In genomic region chr10:69786791-69787190, GRCh38 we compare ENCODE assay signal across 9 cellular contexts. TPM values are rescaled to one million over a fixed set of nuclear protein-coding genes. Genes with fewer than 3 reads are reported as not detected.
DNase-seq lines count a peak whose midpoint lies in the region; ATAC-seq, FAIRE-seq and TF ChIP-seq lines count a peak whose summit lies in the region.
"Had no signal": no experiment of that assay in that cellular context is flagged by ENCODE, and none has a peak within 500 bp of the region (broad histone marks: within the 10 kb centered on the region; RNA-seq: fewer than 3 reads in every experiment).

No MANE protein-coding gene starts in this region.

- H3K4me2 ChIP-seq in IMR-90 (ENCODE audit: low read depth, low read length) (no peak overlapping the region), astrocyte (ENCODE audit: low read length) (no peak overlapping the region)

- no peak overlapping the region for H4K91ac ChIP-seq in IMR-90 (ENCODE audit: insufficient read depth, low read depth, low read length)

- H3K56ac ChIP-seq in IMR-90 (ENCODE audit: extremely low read depth, insufficient read depth, low read length) = no peak overlapping the region

- WGBS in IMR-90 (ENCODE audit: extremely low coverage in 2 of 2, insufficient read length in 1 of 2), 2 experiments = no CpG with 5 or more reads among the region's 1 CpG
- 64 to 92% (median 80%) methylated on average over 1 of the region's 1 CpG for WGBS in stomach, 5 donors

- H3K9me3 ChIP-seq in IMR-90 (ENCODE audit: control insufficient read depth, insufficient read depth, low read length) = peaks cover 2% of the 10 kb centered on the region
- no peaks in the 10 kb centered on the region for H3K9me3 ChIP-seq in astrocyte (ENCODE audit: insufficient read depth, low read depth, low read length)
- peaks cover 0 to 4% (median 0%) of the 10 kb centered on the region in 4 donors for H3K9me3 ChIP-seq in stomach

- H3K27ac ChIP-seq in IMR-90 (ENCODE audit: insufficient read depth, low read length) = no peak overlapping the region
- no peak overlapping the region for H3K27ac ChIP-seq in astrocyte (ENCODE audit: low read depth, low read length)
- no peak overlapping the region for H3K27ac ChIP-seq in stomach

- no peak overlapping the region for H3K27ac Mint-ChIP-seq in astrocyte (ENCODE audit: unreplicated experiment)

- intact Hi-C loops in IMR-90 (cut with micrococcal nuclease) = loop anchor here (1.0 kb wide), 1 partner anchor 128 kb away; no protein-coding TSS in a partner anchor
- intact Hi-C loops in stomach (cut with DNase I; ENCODE audit: low total_unique reads) = no loop called here

- TF ChIP-seq CTCF in AG09319 (IDR thresholded peaks at IDR 0.05; ENCODE audit: low read depth, low read length) (peak; percentile 57), IMR-90 (conservative IDR thresholded peaks at IDR 0.05; ENCODE audit: low read depth, low read length) (peak; percentile 65), astrocyte (IDR thresholded peaks at IDR 0.05; ENCODE audit: insufficient read depth, low read depth, low read length) (peak; percentile 36), stomach (IDR thresholded peaks at IDR 0.05) (no peak)

- TF ChIP-seq RAD21 in IMR-90 (IDR thresholded peaks at IDR 0.05; ENCODE audit: low read length) = peak; percentile 79

- H2BK120ac ChIP-seq in IMR-90 (ENCODE audit: low read depth, low read length) = no peak overlapping the region

- H3K4me3 ChIP-seq in IMR-90 (ENCODE audit: insufficient read depth, low read depth, low read length) = no peak overlapping the region
- H3K4me3 ChIP-seq in astrocyte (ENCODE audit: insufficient read depth, low read depth, low read length) = no peak overlapping the region
- no peak overlapping the region for H3K4me3 ChIP-seq in stomach

- H2BK20ac ChIP-seq in IMR-90 (ENCODE audit: low read depth, low read length) = no peak overlapping the region

- no peaks in the 10 kb centered on the region for H4K20me1 ChIP-seq in IMR-90 (ENCODE audit: insufficient read depth, low read length)
- no peaks in the 10 kb centered on the region for H4K20me1 ChIP-seq in astrocyte (ENCODE audit: insufficient read depth, low read length)

- no peak overlapping the region for H3K14ac ChIP-seq in IMR-90 (replicated peaks; ENCODE audit: low read depth, low read length)

- H3K4me1 ChIP-seq in IMR-90 (ENCODE audit: control insufficient read depth, insufficient read depth, low read length) = peaks cover 6% of the 10 kb centered on the region; the same call in 1 of the 2 replicates
- H3K4me1 ChIP-seq in astrocyte (ENCODE audit: insufficient read depth, low read length) = no peaks in the 10 kb centered on the region
- peaks cover 0 to 10% (median 3%) of the 10 kb centered on the region in 4 donors for H3K4me1 ChIP-seq in stomach

- no peak overlapping the region for H3K4me3 Mint-ChIP-seq in astrocyte (ENCODE audit: unreplicated experiment)

- H3K36me3 ChIP-seq in IMR-90 (ENCODE audit: control insufficient read depth, insufficient read depth, low read length) (no peaks in the 10 kb centered on the region), astrocyte (ENCODE audit: insufficient read depth, low read length) (no peaks in the 10 kb centered on the region), stomach (no peaks in the 10 kb centered on the region)

- H3K79me2 ChIP-seq in astrocyte (ENCODE audit: insufficient read depth, low read length) = no peaks in the 10 kb centered on the region

- H2AFZ ChIP-seq in IMR-90 (replicated peaks; ENCODE audit: low read length, poor library complexity) (no peak overlapping the region), astrocyte (ENCODE audit: low read depth, low read length) (no peak overlapping the region)

- no peaks in the 10 kb centered on the region for H3K4me1 Mint-ChIP-seq in astrocyte (ENCODE audit: low read depth, unreplicated experiment)

- no peak overlapping the region; the same call in 2 of the 3 replicates for H2BK15ac ChIP-seq in IMR-90 (ENCODE audit: low read depth, low read length)

- no peak overlapping the region for H2AK5ac ChIP-seq in IMR-90 (ENCODE audit: low read depth, low read length)

- peaks cover 3% of the 10 kb centered on the region for H3K9me3 Mint-ChIP-seq in astrocyte (ENCODE audit: unreplicated experiment)

- H3K27me3 ChIP-seq in IMR-90 (ENCODE audit: control insufficient read depth, insufficient read depth, low read length) = peaks cover 32% of the 10 kb centered on the region
- H3K27me3 ChIP-seq in astrocyte (ENCODE audit: insufficient read depth, low read length) = peaks cover 26% of the 10 kb centered on the region
- peaks cover 0 to 19% (median 0%) of the 10 kb centered on the region in 3 donors for H3K27me3 ChIP-seq in stomach

- peaks cover 45% of the 10 kb centered on the region for H3K27me3 Mint-ChIP-seq in astrocyte (ENCODE audit: low read depth, unreplicated experiment)

- H2AK9ac ChIP-seq in IMR-90 (replicated peaks; ENCODE audit: low read depth, low read length, poor library complexity) = no peak overlapping the region

- no peaks in the 10 kb centered on the region for H3K36me3 Mint-ChIP-seq in astrocyte (ENCODE audit: low read depth, unreplicated experiment)

- H4K8ac ChIP-seq in IMR-90 (ENCODE audit: low read depth in 2 of 2, low read length in 2 of 2) = peak overlapping the region in 1 of 2 experiments; percentile 77; a peak in 1 of 4 replicates

- H3K4ac ChIP-seq in IMR-90 (ENCODE audit: low read depth, low read length) = no peak overlapping the region

- H3K23ac ChIP-seq in IMR-90 (ENCODE audit: low read depth, low read length) = no peak overlapping the region

- no peaks in the 10 kb centered on the region for H3K79me1 ChIP-seq in IMR-90 (ENCODE audit: low read depth in 1 of 2, low read length in 2 of 2)

- BruUV-seq in IMR-90 (replicated peaks; lab: Mats Ljungman, UMichigan) = no TSS peak

- in situ Hi-C loops in IMR-90 (cut with MboI; ENCODE audit: low sequenced_read_pairs) = no loop called here

- ATAC-seq in IMR-90 (ENCODE audit: low read depth) (peak; percentile 75), GM21619 (IDR thresholded peaks at IDR 0.05; ENCODE audit: unreplicated experiment) (no peak), GM19035 (IDR thresholded peaks at IDR 0.05; ENCODE audit: unreplicated experiment) (no peak)

- no peak overlapping the region for H4K5ac ChIP-seq in IMR-90 (ENCODE audit: low read depth, low read length)

- FAIRE-seq in astrocyte (lab: Jason Lieb, UNC) = peak; percentile 23

- H2BK5ac ChIP-seq in IMR-90 (ENCODE audit: low read depth, low read length, poor library complexity, severe bottlenecking) = no peak overlapping the region

- H3K18ac ChIP-seq in IMR-90 (ENCODE audit: low read depth, low read length) = no peak overlapping the region

- DNase-seq in AG09319 (ENCODE audit: extremely low read depth, low read depth) (no peak), IMR-90 (peak; percentile 56), astrocyte (ENCODE audit: low read depth) (no peak), kidney tubule cell (ENCODE audit: low spot score) (peak; percentile 62), stomach (no peak), cortex of kidney (lab: John Stamatoyannopoulos, UW) (no peak)
- DNase-seq: activated effector memory CD4-positive, alpha-beta T cell treated with Interleukin-2 at 50 U/mL for 16 hours had no signal

- TF ChIP-seq EP300 in stomach (IDR thresholded peaks at IDR 0.05) = no peak

- H3K9ac ChIP-seq in IMR-90 (ENCODE audit: low read depth, low read length) = no peak overlapping the region
- no peak overlapping the region for H3K9ac ChIP-seq in astrocyte (ENCODE audit: low read length)

- CTCF ChIA-PET in IMR-90 (lab: Yijun Ruan, JAX) = interaction anchor here (0.6 to 3.0 kb wide), 10 partner anchors 13 to 403 kb away, joined by 3 to 27 read pairs (median 4); no protein-coding TSS in a partner anchor

- TF ChIP-seq POLR2A in IMR-90 (IDR thresholded peaks at IDR 0.05; ENCODE audit: low read depth, low read length) (no peak), stomach (IDR thresholded peaks at IDR 0.05) (no peak)

- dilution Hi-C loops in IMR-90 (cut with HindIII; ENCODE audit: low sequenced_read_pairs, unreplicated experiment) = no loop called here

- POLR2A ChIA-PET in IMR-90 (lab: Charles Lee; ENCODE audit: unreplicated experiment) = no interaction called here

- no peaks in the 10 kb centered on the region; the same call in 1 of the 2 replicates for H3K9me1 ChIP-seq in IMR-90 (ENCODE audit: insufficient read depth, low read length)

TF ChIP-seq in IMR-90, 13 proteins besides CTCF, POLR2A, EP300 and RAD21:
- no peak for TF ChIP-seq FOS (IDR thresholded peaks at IDR 0.05; ENCODE audit: low read depth, low read length)
- peak; percentile 70 for TF ChIP-seq SMC3 (IDR thresholded peaks at IDR 0.05; ENCODE audit: low read depth, low read length)
- TF ChIP-seq USF2 (IDR thresholded peaks at IDR 0.05; ENCODE audit: low read depth, low read length) = no peak
- TF ChIP-seq ELK1 (IDR thresholded peaks at IDR 0.05; ENCODE audit: borderline replicate concordance, low read depth, low read length) = no peak
- TF ChIP-seq RFX5 (IDR thresholded peaks at IDR 0.05; ENCODE audit: low read depth, low read length) = no peak

RNA-seq across cellular contexts. Expression of gene COL13A1, which starts 14.9 kb away (rescaled TPM):
- total RNA-seq in IMR-90 (2012; rRNA removed) (10.8 and 12.2 TPM in 2 replicates), astrocyte (0.65 and 0.86 TPM in 2 replicates), stomach (1 to 10 TPM in 4 of 5 donors, under 1 TPM in 1; 0.58 to 9.9 (median 7.1) TPM)
- polyA plus RNA-seq in IMR-90 (2012; rRNA removed) (31.3 and 32.0 TPM in 2 replicates), stomach (1 to 10 TPM; 1.2 to 7.2 (median 1.4) TPM)
- 19.3 and 25.7 TPM in 2 replicates for polyA plus RNA-seq in IMR-90 (2012; cell fraction: cytosol; rRNA removed)
- 64.7 and 77.6 TPM in 2 replicates for polyA plus RNA-seq in IMR-90 (2012; cell fraction: nucleus; rRNA removed; ENCODE audit: low replicate concordance)

Comparison
In these comparisons a context has a peak if more than half of its experiments do, and no peak if none do; other contexts are left out.
1. DNase-seq: peak in IMR-90 (single experiment) and kidney tubule cell (single experiment); none in AG09319 (single experiment), astrocyte (single experiment), stomach (single experiment) and cortex of kidney (single experiment).
2. CTCF ChIP-seq: peak in AG09319 (single experiment), IMR-90 (single experiment) and astrocyte (single experiment); none in stomach (0 of 7).